13 cellular contexts compared by ENCODE assay signal in the genomic region with DNA sequence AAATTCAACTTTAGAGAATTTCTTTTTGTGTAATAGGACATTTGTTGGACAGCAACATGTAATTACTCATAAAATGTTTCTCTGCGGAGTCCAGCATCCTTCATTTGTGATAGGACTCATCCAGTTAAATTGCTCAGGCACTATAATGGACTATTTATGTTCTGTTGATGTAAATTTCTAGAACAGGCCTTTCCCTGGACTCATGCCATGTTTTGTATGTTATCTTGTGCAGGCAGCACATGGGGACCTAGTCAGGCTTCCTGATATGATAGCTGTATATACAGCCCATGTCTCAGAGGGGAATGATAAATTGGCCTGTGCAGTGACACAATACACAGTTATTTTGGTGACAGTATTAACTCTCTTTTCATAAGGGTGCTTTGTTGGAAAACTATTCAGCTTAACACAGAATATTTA. TPM values are rescaled to one million over a fixed set of nuclear protein-coding genes. Genes with fewer than 3 reads are reported as not detected.
DNase-seq lines count a peak whose midpoint lies in the region; ATAC-seq, FAIRE-seq and TF ChIP-seq lines count a peak whose summit lies in the region.
"Had no signal": no experiment of that assay in that cellular context is flagged by ENCODE, and none has a peak within 500 bp of the region (broad histone marks: within the 10 kb centered on the region; RNA-seq: fewer than 3 reads in every experiment).

No MANE protein-coding gene starts in this region.

- H3K9me1 ChIP-seq in endothelial cell of umbilical vein (replicated peaks; ENCODE audit: control insufficient read depth, extremely low read depth, insufficient read depth, low read length): no peaks in the 10 kb centered on the region

- H3K4me2 ChIP-seq in DOHH2 (ENCODE audit: low read length): peak overlapping the region; percentile 49
- H3K4me2 ChIP-seq in endothelial cell of umbilical vein (ENCODE audit: insufficient read depth, low read length): peak overlapping the region; percentile 72

- no peaks in the 10 kb centered on the region for H3K27me3 ChIP-seq in DOHH2 (ENCODE audit: control insufficient read depth, low read length)
- no peaks in the 10 kb centered on the region for H3K27me3 ChIP-seq in endothelial cell of umbilical vein (ENCODE audit: control insufficient read depth in 2 of 2, insufficient read depth in 2 of 2, low read length in 2 of 2)
- H3K27me3 ChIP-seq: cardiac muscle cell had no signal

- H3K9me2 ChIP-seq in DOHH2 (replicated peaks; ENCODE audit: control insufficient read depth, low read length): no peaks in the 10 kb centered on the region

- CTCF ChIA-PET in endothelial cell of umbilical vein (lab: Charles Lee): interaction anchor here (0.7 to 4.8 kb wide), 9 partner anchors 9 to 294 kb away, joined by 3 to 32 read pairs (median 4); no protein-coding TSS in a partner anchor

- peak; percentile 84 for TF ChIP-seq POLR2A in endothelial cell of umbilical vein (IDR thresholded peaks at IDR 0.05; ENCODE audit: low read depth, low read length)

- POLR2A ChIA-PET in endothelial cell of umbilical vein (lab: Charles Lee): interaction anchor here (1.0 to 1.5 kb wide), 4 partner anchors 9 to 52 kb away, joined by 3 to 12 read pairs (median 8); a partner anchor contains a TSS

- TF ChIP-seq CTCF in DOHH2 (IDR thresholded peaks at IDR 0.05; ENCODE audit: low read depth, low read length, poor library complexity, severe bottlenecking) (no peak), endothelial cell of umbilical vein (IDR thresholded peaks at IDR 0.05; ENCODE audit: extremely low read depth in 1 of 2, insufficient read depth in 1 of 2, low read depth in 1 of 2, low read length in 2 of 2) (no peak)

- FAIRE-seq in endothelial cell of umbilical vein (lab: Jason Lieb, UNC): peak; percentile 78
- FAIRE-seq: keratinocyte had no signal

- no peak overlapping the region for H2AFZ ChIP-seq in endothelial cell of umbilical vein (ENCODE audit: low read depth, low read length)

- peaks cover 98% of the 10 kb centered on the region for H3K79me2 ChIP-seq in DOHH2 (ENCODE audit: control insufficient read depth, low read length)
- peaks cover 86% of the 10 kb centered on the region for H3K79me2 ChIP-seq in endothelial cell of umbilical vein (ENCODE audit: control insufficient read depth, insufficient read depth, low read length)

- no TSS peak for BruUV-seq in endothelial cell of umbilical vein (replicated peaks; lab: Mats Ljungman, UMichigan)

- in situ Hi-C loops in ACHN (cut with HindIII; ENCODE audit: low pct_ligation_motif_present, low pct_unique_long_range_greater_than_20kb, low sequenced_read_pairs): no loop called here

- H3K4me1 ChIP-seq in DOHH2 (ENCODE audit: control insufficient read depth, low read length): peaks cover 89% of the 10 kb centered on the region
- peaks cover 95% of the 10 kb centered on the region for H3K4me1 ChIP-seq in endothelial cell of umbilical vein (ENCODE audit: control insufficient read depth, extremely low read depth, insufficient read depth, low read length)

- peak overlapping the region; percentile 34 for H3K4me3 ChIP-seq in DOHH2 (ENCODE audit: low read length)
- no peak overlapping the region for H3K4me3 ChIP-seq in endothelial cell of umbilical vein (replicated peaks in 1 of 3; ENCODE audit: insufficient read depth in 1 of 3, low read depth in 1 of 3, low read length in 3 of 3)
- H3K4me3 ChIP-seq: cardiac muscle cell had no signal

- peak overlapping the region; percentile 69 for H3K27ac ChIP-seq in DOHH2 (ENCODE audit: low read depth, low read length)
- peak overlapping the region; percentile 83 for H3K27ac ChIP-seq in endothelial cell of umbilical vein (ENCODE audit: insufficient read depth, low read depth, low read length)
- H3K27ac ChIP-seq: cardiac muscle cell had no signal

- DNase-seq in NCI-H69 (lab: John Stamatoyannopoulos, UW) (peak; percentile 20), endothelial cell of umbilical vein (ENCODE audit: low read depth, low spot score) (peak; percentile 99), pons (ENCODE audit: low spot score) (peak; percentile 67), DMS153 (lab: John Stamatoyannopoulos, UW) (no peak), ACHN (no peak)
- DNase-seq: activated CD4-positive, alpha-beta T cell treated with anti-CD3 and anti-CD28 coated beads for 4 hours; NCI-H524; stimulated activated CD4-positive, alpha-beta T cell treated with anti-CD3 and anti-CD28 coated beads, Interleukin-1b, Interleukin-23, amount 100 ng/mL, for 48 hours had no signal

- no peak for ATAC-seq in HG03159 (IDR thresholded peaks at IDR 0.05; ENCODE audit: unreplicated experiment)
- ATAC-seq in GM18870 (IDR thresholded peaks at IDR 0.05; ENCODE audit: unreplicated experiment): no peak

- H4K20me1 ChIP-seq in DOHH2 (ENCODE audit: control insufficient read depth, insufficient read depth, low read depth, low read length) (peaks cover 13% of the 10 kb centered on the region; the same call in 1 of the 2 replicates), endothelial cell of umbilical vein (replicated peaks; ENCODE audit: control insufficient read depth, extremely low read depth, insufficient read depth, low read length) (no peaks in the 10 kb centered on the region)

- peak overlapping the region; percentile 89 for H3K9ac ChIP-seq in endothelial cell of umbilical vein (replicated peaks; ENCODE audit: extremely low read depth, insufficient read depth, low read length)

- dilution Hi-C loops in endothelial cell of umbilical vein (cut with MboI; ENCODE audit: extremely low pct_ligation_motif_present, low sequenced_read_pairs): no loop called here

- H3K36me3 ChIP-seq in DOHH2 (ENCODE audit: control insufficient read depth, low read length) (peaks cover 76% of the 10 kb centered on the region), endothelial cell of umbilical vein (ENCODE audit: control insufficient read depth in 2 of 2, extremely low read depth in 1 of 2, insufficient read depth in 2 of 2, low read length in 2 of 2) (peaks cover 0 to 4% of the 10 kb centered on the region in 2 experiments)
- H3K36me3 ChIP-seq: cardiac muscle cell had no signal

- intact Hi-C loops in endothelial cell of umbilical vein (cut with micrococcal nuclease): loop anchor here (1.0 kb wide), 2 partner anchors 11 to 550 kb away; no protein-coding TSS in a partner anchor

- H3K9me3 ChIP-seq in DOHH2 (ENCODE audit: control insufficient read depth, insufficient read depth, low read length) (no peaks in the 10 kb centered on the region), endothelial cell of umbilical vein (replicated peaks; ENCODE audit: control insufficient read depth, insufficient read depth, low read length) (no peaks in the 10 kb centered on the region)

- H3F3A ChIP-seq in DOHH2 (ENCODE audit: control insufficient read depth, insufficient read depth): peaks cover 34% of the 10 kb centered on the region

TF ChIP-seq in endothelial cell of umbilical vein, 7 proteins besides CTCF, POLR2A, EP300 and RAD21:
- TF ChIP-seq FOS (IDR thresholded peaks at IDR 0.05; ENCODE audit: borderline replicate concordance, insufficient read depth, low read length): peak; percentile 58
- TF ChIP-seq POLR2AphosphoS5 (IDR thresholded peaks at IDR 0.05; ENCODE audit: insufficient read depth, low read depth, low read length): peak; percentile 91
- no peak for TF ChIP-seq MYC (IDR thresholded peaks at IDR 0.05; ENCODE audit: low read depth, low read length)
- TF ChIP-seq JUN (IDR thresholded peaks at IDR 0.05; ENCODE audit: borderline replicate concordance, insufficient read depth, insufficient read length, low read depth): peak; percentile 85
- TF ChIP-seq GATA2 (IDR thresholded peaks at IDR 0.05; ENCODE audit: insufficient read depth, insufficient read length, low read depth, low read length): peak; percentile 92
- TF ChIP-seq, protein P1, sequence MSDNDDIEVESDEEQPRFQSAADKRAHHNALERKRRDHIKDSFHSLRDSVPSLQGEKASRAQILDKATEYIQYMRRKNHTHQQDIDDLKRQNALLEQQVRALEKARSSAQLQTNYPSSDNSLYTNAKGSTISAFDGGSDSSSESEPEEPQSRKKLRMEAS (IDR thresholded peaks at IDR 0.05; ENCODE audit: insufficient read depth, insufficient read length): peak; percentile 32

RNA-seq across cellular contexts. Expression of a gene that starts 51.5 kb away (rescaled TPM):
- 362 and 385 TPM in 2 replicates for total RNA-seq in endothelial cell of umbilical vein
- polyA plus RNA-seq in endothelial cell of umbilical vein: 151 and 179 TPM in 2 replicates
- 158 and 192 TPM in 2 replicates for polyA plus RNA-seq in endothelial cell of umbilical vein (2011; cell fraction: cytosol; rRNA removed)
- 245 and 296 TPM in 2 replicates for polyA plus RNA-seq in endothelial cell of umbilical vein (2011; cell fraction: nucleus; rRNA removed)
- polyA plus RNA-seq in endothelial cell of umbilical vein (2012): 100 and 148 TPM in 2 replicates
- polyA minus RNA-seq in endothelial cell of umbilical vein: 604 and 704 TPM in 2 replicates
- polyA minus RNA-seq in endothelial cell of umbilical vein (2011; cell fraction: cytosol; rRNA and poly(A)+ RNA removed): 107 TPM
- polyA minus RNA-seq in endothelial cell of umbilical vein (2011; cell fraction: nucleus; rRNA and poly(A)+ RNA removed): 897 and 1,083 TPM in 2 replicates

Comparison
In these comparisons a context has a peak if more than half of its experiments do, and no peak if none do; other contexts are left out.
1. DNase-seq: peak in NCI-H69 (single experiment), endothelial cell of umbilical vein (single experiment) and pons (single experiment); none in DMS153 (single experiment) and ACHN (single experiment).